Comparison of ENCODE assay signal across 21 cellular contexts in genomic region chr9:18359335-18359734, GRCh38.
DNase-seq lines count a peak whose midpoint lies in the region; ATAC-seq and TF ChIP-seq lines count a peak whose summit lies in the region.
"Had no signal": no experiment of that assay in that cellular context is flagged by ENCODE, and none has a peak within 500 bp of the region (broad histone marks: within the 10 kb centered on the region; RNA-seq: fewer than 3 reads in every experiment).

No MANE protein-coding gene starts in this region.

- H3K27me3 ChIP-seq in aorta (ENCODE audit: control insufficient read depth in 1 of 2, insufficient read depth in 2 of 2, low read length in 1 of 2) (no peaks in the 10 kb centered on the region), PC-9 (ENCODE audit: insufficient read depth, low read depth) (no peaks in the 10 kb centered on the region)
- H3K27me3 ChIP-seq: neutrophil, right atrium auricular region had no signal

- 46 to 51% methylated on average over 1 of the region's 1 CpG for WGBS in aorta, 2 donors

- no peak overlapping the region for H3K27ac ChIP-seq in aorta (ENCODE audit: low read depth in 1 of 2, low read length in 2 of 2)
- no peak overlapping the region for H3K27ac ChIP-seq in PC-9
- H3K27ac ChIP-seq: neutrophil, right atrium auricular region, SK-N-MC had no signal

- no peaks in the 10 kb centered on the region for H4K20me1 ChIP-seq in PC-9 (ENCODE audit: insufficient read depth)

- no peak for ATAC-seq in aorta (ENCODE audit: low FRiP score)
- ATAC-seq in GM18909 (IDR thresholded peaks at IDR 0.05; ENCODE audit: poor library complexity, unreplicated experiment): no peak
- ATAC-seq: activated CD4-positive, CD25-positive, alpha-beta regulatory T cell treated with anti-CD3 and anti-CD28 coated beads, Interleukin-2, amount 50 U/mL, for 24 hours; activated naive CD8-positive, alpha-beta T cell treated with anti-CD3 and anti-CD28 coated beads, Interleukin-2, amount 50 U/mL, for 24 hours; activated T-helper 17 cell treated with anti-CD3 and anti-CD28 coated beads, Interleukin-2, amount 50 U/mL, for 72 hours had no signal

- DNase-seq in AG09309 (ENCODE audit: low read depth) (peak; percentile 48), HFFc6 (peak; percentile 69), astrocyte of the spinal cord (ENCODE audit: low read depth, low spot score) (peak; percentile 89), glomerular endothelial cell (ENCODE audit: extremely low read depth, low read depth, low spot score) (peak; percentile 75), aorta (no peak), NCI-H526 (lab: John Stamatoyannopoulos, UW) (no peak), PC-9 (no peak)
- DNase-seq: activated CD8-positive, alpha-beta memory T cell treated with anti-CD3 and anti-CD28 coated beads for 24 hours; activated naive CD8-positive, alpha-beta T cell treated with anti-CD3 and anti-CD28 coated beads, Interleukin-2, amount 50 U/mL, for 24 hours; endodermal cell; NCI-H1105; NCI-H526 treated with DMSO at 0.1 percent for 48 hours; OCI-M1; T1000 had no signal

- H3K36me3 Mint-ChIP-seq in HFFc6 (ENCODE audit: low read depth): no peaks in the 10 kb centered on the region

- H3K36me3 ChIP-seq in aorta (ENCODE audit: control insufficient read depth in 1 of 2, insufficient read depth in 2 of 2, low read length in 1 of 2): no peaks in the 10 kb centered on the region
- no peaks in the 10 kb centered on the region for H3K36me3 ChIP-seq in PC-9 (ENCODE audit: low read depth)
- H3K36me3 ChIP-seq: neutrophil, right atrium auricular region had no signal

- intact Hi-C loops in aorta (cut with DNase I) (no loop called here), PC-9 (cut with micrococcal nuclease; ENCODE audit: unreplicated experiment) (no loop called here)

- H3K79me2 ChIP-seq in PC-9 (ENCODE audit: low read depth): no peaks in the 10 kb centered on the region

- no peak overlapping the region for H3K4me3 ChIP-seq in AG09309 (ENCODE audit: control insufficient read depth, low read depth, low read length)
- no peak overlapping the region for H3K4me3 ChIP-seq in astrocyte of the spinal cord (ENCODE audit: low read depth, low read length)
- H3K4me3 ChIP-seq in aorta (ENCODE audit: low read length in 2 of 2): no peak overlapping the region
- H3K4me3 ChIP-seq in PC-9: no peak overlapping the region
- H3K4me3 ChIP-seq: right atrium auricular region, SK-N-MC had no signal

- peak overlapping the region; percentile 7; the same call in 1 of the 2 replicates for H3K4me3 Mint-ChIP-seq in HFFc6
- H3K4me3 Mint-ChIP-seq: activated naive CD8-positive, alpha-beta T cell treated with anti-CD3 and anti-CD28 coated beads, Interleukin-2, amount 50 U/mL, for 24 hours; activated T-helper 17 cell treated with anti-CD3 and anti-CD28 coated beads, Interleukin-2, amount 50 U/mL, for 72 hours; endodermal cell; stimulated activated naive CD8-positive, alpha-beta T cell treated with anti-CD3 and anti-CD28 coated beads, Interleukin-15, Interleukin-2, amounts not matched to agents 100 ng/mL and 50 ng/mL, for 24 hours had no signal

- no TSS peak for BruUV-seq in PC-9 (replicated peaks; lab: Mats Ljungman, UMichigan)

- POLR2A ChIA-PET in PC-9 (lab: Charles Lee; ENCODE audit: unreplicated experiment): no interaction called here

- H3K4me1 Mint-ChIP-seq in HFFc6 (ENCODE audit: low read depth): peaks cover 69% of the 10 kb centered on the region
- H3K4me1 Mint-ChIP-seq: activated naive CD8-positive, alpha-beta T cell treated with anti-CD3 and anti-CD28 coated beads, Interleukin-2, amount 50 U/mL, for 24 hours; activated T-helper 17 cell treated with anti-CD3 and anti-CD28 coated beads, Interleukin-2, amount 50 U/mL, for 72 hours had no signal

- H2AFZ ChIP-seq in PC-9: no peak overlapping the region

- H3F3A ChIP-seq in PC-9 (ENCODE audit: insufficient read depth, low read depth): no peaks in the 10 kb centered on the region

- H3K9me3 Mint-ChIP-seq in HFFc6: no peaks in the 10 kb centered on the region
- H3K9me3 Mint-ChIP-seq: activated naive CD8-positive, alpha-beta T cell treated with anti-CD3 and anti-CD28 coated beads, Interleukin-2, amount 50 U/mL, for 24 hours; activated T-helper 17 cell treated with anti-CD3 and anti-CD28 coated beads, Interleukin-2, amount 50 U/mL, for 72 hours; stimulated activated naive CD8-positive, alpha-beta T cell treated with anti-CD3 and anti-CD28 coated beads, Interleukin-15, Interleukin-2, amounts not matched to agents 100 ng/mL and 50 ng/mL, for 24 hours had no signal

- no peaks in the 10 kb centered on the region for H3K27me3 Mint-ChIP-seq in HFFc6 (ENCODE audit: insufficient read depth)
- H3K27me3 Mint-ChIP-seq: stimulated activated naive CD8-positive, alpha-beta T cell treated with anti-CD3 and anti-CD28 coated beads, Interleukin-15, Interleukin-2, amounts not matched to agents 100 ng/mL and 50 ng/mL, for 24 hours had no signal

- no peak for TF ChIP-seq CTCF in AG09309 (IDR thresholded peaks at IDR 0.05; ENCODE audit: control insufficient read depth, insufficient read depth, low read depth, low read length, missing control alignments)
- no peak for TF ChIP-seq CTCF in HFFc6 (IDR thresholded peaks at IDR 0.05)
- TF ChIP-seq CTCF in astrocyte of the spinal cord (IDR thresholded peaks at IDR 0.05; ENCODE audit: low read depth, low read length): no peak
- TF ChIP-seq CTCF in PC-9 (conservative IDR thresholded peaks at IDR 0.05): no peak

- CTCF ChIA-PET in PC-9 (lab: Charles Lee): no interaction called here

- H3K4me2 ChIP-seq in PC-9: no peak overlapping the region

- H3K4me1 ChIP-seq in aorta (ENCODE audit: control insufficient read depth in 1 of 2, insufficient read depth in 2 of 2, low read length in 2 of 2) (peaks cover 0 to 2% of the 10 kb centered on the region in 2 donors), PC-9 (replicated peaks; ENCODE audit: insufficient read depth) (no peaks in the 10 kb centered on the region)

- in situ Hi-C loops in astrocyte of the spinal cord (cut with HindIII; ENCODE audit: low sequenced_read_pairs): no loop called here

- H3K27ac Mint-ChIP-seq in HFFc6: peak overlapping the region; percentile 76
- H3K27ac Mint-ChIP-seq: activated naive CD8-positive, alpha-beta T cell treated with anti-CD3 and anti-CD28 coated beads, Interleukin-2, amount 50 U/mL, for 24 hours; activated T-helper 17 cell treated with anti-CD3 and anti-CD28 coated beads, Interleukin-2, amount 50 U/mL, for 72 hours; stimulated activated naive CD8-positive, alpha-beta T cell treated with anti-CD3 and anti-CD28 coated beads, Interleukin-15, Interleukin-2, amounts not matched to agents 100 ng/mL and 50 ng/mL, for 24 hours had no signal

- H3K9me2 ChIP-seq in PC-9 (ENCODE audit: insufficient read depth): no peaks in the 10 kb centered on the region

- no peaks in the 10 kb centered on the region for H3K9me3 ChIP-seq in aorta (ENCODE audit: control insufficient read depth, low read length)
- H3K9me3 ChIP-seq in PC-9 (ENCODE audit: insufficient read depth, low read depth): no peaks in the 10 kb centered on the region
- H3K9me3 ChIP-seq: neutrophil, right atrium auricular region had no signal

Comparison
In these comparisons a context has a peak if more than half of its experiments do, and no peak if none do; other contexts are left out.
1. DNase-seq: peak in AG09309 (single experiment), HFFc6 (single experiment), astrocyte of the spinal cord (single experiment) and glomerular endothelial cell (single experiment); none in aorta (0 of 2), NCI-H526 (0 of 2) and PC-9 (0 of 2).